In genomic region chr3:104750581-104750980, GRCh38 we compare ENCODE assay signal across 28 cellular contexts.
A peak's percentile ranks its signal among the peaks of the same experiment; 100 is the strongest.
DNase-seq lines count a peak whose midpoint lies in the region; FAIRE-seq and TF ChIP-seq lines count a peak whose summit lies in the region.
"Had no signal": no experiment of that assay in that cellular context is flagged by ENCODE, and none has a peak within 500 bp of the region (broad histone marks: within the 10 kb centered on the region; RNA-seq: fewer than 3 reads in every experiment).

No MANE protein-coding gene starts in this region.

- H3K27me3 Mint-ChIP-seq in osteocyte (ENCODE audit: unreplicated experiment) = no peaks in the 10 kb centered on the region
- no peaks in the 10 kb centered on the region for H3K27me3 Mint-ChIP-seq in activated CD4-positive, alpha-beta T cell treated with anti-CD3 and anti-CD28 coated beads, Interleukin-2, amount 10 ng/mL, durations not matched to agents 24 days and 14 days
- H3K27me3 Mint-ChIP-seq: activated naive CD8-positive, alpha-beta T cell treated with anti-CD3 and anti-CD28 coated beads for 36 hours; CD4-positive, CD25-positive, alpha-beta regulatory T cell; progenitor cell of endocrine pancreas had no signal

- intact Hi-C loops in lower leg skin (cut with DNase I; ENCODE audit: low total_unique reads) = no loop called here
- intact Hi-C loops in activated CD4-positive, alpha-beta T cell treated with anti-CD3 and anti-CD28 coated beads, Interleukin-2, amount 10 ng/mL, durations not matched to agents 24 days and 14 days (cut with micrococcal nuclease) = no loop called here

- peak overlapping the region; percentile 45 for H3K27ac Mint-ChIP-seq in osteocyte (ENCODE audit: unreplicated experiment)
- no peak overlapping the region for H3K27ac Mint-ChIP-seq in activated CD4-positive, alpha-beta T cell treated with anti-CD3 and anti-CD28 coated beads, Interleukin-2, amount 10 ng/mL, durations not matched to agents 24 days and 14 days
- H3K27ac Mint-ChIP-seq: activated naive CD8-positive, alpha-beta T cell treated with anti-CD3 and anti-CD28 coated beads for 36 hours; activated T-helper 2 cell treated with anti-CD3 and anti-CD28 coated beads, Interferon-gamma antibody, Interleukin-2, Interleukin-4, amounts not matched to agents 10 μg/mL and 5 μg/mL and 100 μg/mL, durations not matched to agents 14 hours and 24 hours and 36 hours; CD4-positive, CD25-positive, alpha-beta regulatory T cell; H9; nephron progenitor cell; progenitor cell of endocrine pancreas had no signal

- no peak overlapping the region for H3K4me3 Mint-ChIP-seq in osteocyte (ENCODE audit: unreplicated experiment)
- H3K4me3 Mint-ChIP-seq in activated CD4-positive, alpha-beta T cell treated with anti-CD3 and anti-CD28 coated beads, Interleukin-2, amount 10 ng/mL, durations not matched to agents 24 days and 14 days = no peak overlapping the region
- H3K4me3 Mint-ChIP-seq: activated naive CD8-positive, alpha-beta T cell treated with anti-CD3 and anti-CD28 coated beads for 36 hours; CD4-positive, CD25-positive, alpha-beta regulatory T cell; H9; nephron progenitor cell had no signal

- WGBS in lower leg skin, 2 donors = 57 to 63% methylated on average over 4 of the region's 4 CpGs

- no peak for FAIRE-seq in GM12892 (lab: Jason Lieb, UNC)
- FAIRE-seq: small intestine had no signal

- TF ChIP-seq CTCF in fibroblast of mammary gland (conservative IDR thresholded peaks at IDR 0.05; ENCODE audit: control insufficient read depth, insufficient read depth, low read depth, low read length) (no peak), osteocyte (IDR thresholded peaks at IDR 0.05) (no peak), lower leg skin (IDR thresholded peaks at IDR 0.05) (no peak)

- no peak for TF ChIP-seq POLR2A in lower leg skin (IDR thresholded peaks at IDR 0.05)
- TF ChIP-seq POLR2A in GM12892 (IDR thresholded peaks at IDR 0.05; ENCODE audit: low read depth, low read length) = no peak

- H3K4me1 Mint-ChIP-seq in osteocyte (ENCODE audit: unreplicated experiment) = peaks cover 16% of the 10 kb centered on the region
- H3K4me1 Mint-ChIP-seq in activated CD4-positive, alpha-beta T cell treated with anti-CD3 and anti-CD28 coated beads, Interleukin-2, amount 10 ng/mL, durations not matched to agents 24 days and 14 days = no peaks in the 10 kb centered on the region
- H3K4me1 Mint-ChIP-seq: activated naive CD8-positive, alpha-beta T cell treated with anti-CD3 and anti-CD28 coated beads for 36 hours; CD4-positive, CD25-positive, alpha-beta regulatory T cell; H9; nephron progenitor cell had no signal

- no peaks in the 10 kb centered on the region for H3K36me3 Mint-ChIP-seq in osteocyte (ENCODE audit: unreplicated experiment)
- H3K36me3 Mint-ChIP-seq in activated CD4-positive, alpha-beta T cell treated with anti-CD3 and anti-CD28 coated beads, Interleukin-2, amount 10 ng/mL, durations not matched to agents 24 days and 14 days (ENCODE audit: low read depth) = no peaks in the 10 kb centered on the region
- H3K36me3 Mint-ChIP-seq: activated naive CD8-positive, alpha-beta T cell treated with anti-CD3 and anti-CD28 coated beads for 36 hours; CD4-positive, CD25-positive, alpha-beta regulatory T cell had no signal

- DNase-seq in EH (ENCODE audit: low read depth) (peak; percentile 50), NCI-H146 treated with DMSO at 0.1 percent for 48 hours (lab: John Stamatoyannopoulos, UW; ENCODE audit: unreplicated experiment) (peak; percentile 100), fibroblast of mammary gland (ENCODE audit: low read depth) (peak; percentile 49), osteocyte (ENCODE audit: extremely low spot score, unreplicated experiment) (no peak), lower leg skin (ENCODE audit: low spot score in 2 of 2) (no peak), GM12892 (ENCODE audit: insufficient read length) (no peak)
- no peak for DNase-seq in stimulated activated CD4-positive, alpha-beta T cell treated with anti-CD3 and anti-CD28 coated beads, Interleukin-1b, Interleukin-23, amount 100 ng/mL, for 48 hours
- DNase-seq in activated CD4-positive, alpha-beta T cell treated with anti-CD3 and anti-CD28 coated beads, Interleukin-2, amount 10 ng/mL, durations not matched to agents 24 days and 14 days = no peak
- DNase-seq: activated CD4-positive, alpha-beta T cell treated with anti-CD3 and anti-CD28 coated beads, Interleukin-2, amount 50 U/mL, for 1 hour; activated naive CD8-positive, alpha-beta T cell treated with anti-CD3 and anti-CD28 coated beads for 36 hours; CD4-positive, CD25-positive, alpha-beta regulatory T cell; DMS 273 treated with DMSO at 0.1 percent for 48 hours; effector CD4-positive, alpha-beta T cell; GDM1; H9; KG1; midbrain; MV-4-11; NCI-H187; NCI-H2227 treated with DMSO at 0.1 percent for 48 hours; nephron progenitor cell; small intestine; stimulated activated CD4-positive, alpha-beta T cell treated with anti-CD3 and anti-CD28 coated beads, Interleukin-4, amount 100 ng/mL, for 1 hour; stimulated activated naive CD4-positive, alpha-beta T cell; T-helper 2 cell; testis had no signal

- no peak overlapping the region for H3K4me3 ChIP-seq in fibroblast of mammary gland (ENCODE audit: control insufficient read depth, low read depth, low read length)
- no peak overlapping the region for H3K4me3 ChIP-seq in lower leg skin (ENCODE audit: low read depth, poor library complexity, severe bottlenecking)
- H3K4me3 ChIP-seq: testis had no signal

- H3K9me3 Mint-ChIP-seq in osteocyte (ENCODE audit: unreplicated experiment) = no peaks in the 10 kb centered on the region
- H3K9me3 Mint-ChIP-seq in activated CD4-positive, alpha-beta T cell treated with anti-CD3 and anti-CD28 coated beads, Interleukin-2, amount 10 ng/mL, durations not matched to agents 24 days and 14 days = no peaks in the 10 kb centered on the region
- H3K9me3 Mint-ChIP-seq: activated naive CD8-positive, alpha-beta T cell treated with anti-CD3 and anti-CD28 coated beads for 36 hours; activated T-helper 2 cell treated with anti-CD3 and anti-CD28 coated beads, Interferon-gamma antibody, Interleukin-2, Interleukin-4, amounts not matched to agents 10 μg/mL and 5 μg/mL and 100 μg/mL, durations not matched to agents 14 hours and 24 hours and 36 hours; H9; nephron progenitor cell had no signal

Comparison
In these comparisons a context has a peak if more than half of its experiments do, and no peak if none do; other contexts are left out.
1. DNase-seq: peak in EH (single experiment), NCI-H146 treated with DMSO at 0.1 percent for 48 hours (single experiment) and fibroblast of mammary gland (single experiment); none in osteocyte (single experiment), stimulated activated CD4-positive, alpha-beta T cell treated with anti-CD3 and anti-CD28 coated beads, Interleukin-1b, Interleukin-23, amount 100 ng/mL, for 48 hours (single experiment), lower leg skin (0 of 2), activated CD4-positive, alpha-beta T cell treated with anti-CD3 and anti-CD28 coated beads, Interleukin-2, amount 10 ng/mL, durations not matched to agents 24 days and 14 days (single experiment) and GM12892 (single experiment).